In the genomic region with DNA sequence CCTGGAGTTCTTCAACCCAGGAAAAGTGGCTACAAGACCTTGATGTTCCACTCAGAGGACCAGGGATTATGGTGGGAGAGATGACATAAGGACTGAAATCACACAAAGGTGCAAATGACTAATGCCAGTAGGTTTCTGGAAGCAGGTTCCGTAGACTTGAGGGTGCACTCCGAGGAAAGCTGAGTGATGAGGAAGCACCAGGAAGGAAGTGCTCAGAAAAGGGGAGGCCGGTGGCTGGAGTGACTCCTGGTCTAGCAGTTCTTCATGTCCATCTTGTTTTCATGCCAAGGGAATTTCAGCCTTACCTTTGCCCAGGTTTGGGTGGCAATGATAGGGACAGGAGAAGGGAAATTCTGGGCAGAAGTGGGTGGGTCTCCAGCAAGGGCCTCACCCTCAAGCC, we compare ENCODE assay signal across 5 cellular contexts.
"Had no signal": no experiment of that assay in that cellular context is flagged by ENCODE, and none has a peak within 500 bp of the region (broad histone marks: within the 10 kb centered on the region; RNA-seq: fewer than 3 reads in every experiment).

No MANE protein-coding gene starts in this region.

- ATAC-seq: GM23338, HepG2 had no signal

- H3K4me3 Mint-ChIP-seq: GM23338, H9, IgD-negative memory B cell had no signal

- H3K4me1 Mint-ChIP-seq: GM23338, H9 had no signal

- H3K36me3 Mint-ChIP-seq: IgD-negative memory B cell had no signal

- DNase-seq: H9, HCEC 1CT had no signal

- H3K27me3 Mint-ChIP-seq: IgD-negative memory B cell had no signal

- H3K27ac Mint-ChIP-seq: GM23338, H9 had no signal
